Comparison of ENCODE assay signal across 1 cellular context in the genomic region with DNA sequence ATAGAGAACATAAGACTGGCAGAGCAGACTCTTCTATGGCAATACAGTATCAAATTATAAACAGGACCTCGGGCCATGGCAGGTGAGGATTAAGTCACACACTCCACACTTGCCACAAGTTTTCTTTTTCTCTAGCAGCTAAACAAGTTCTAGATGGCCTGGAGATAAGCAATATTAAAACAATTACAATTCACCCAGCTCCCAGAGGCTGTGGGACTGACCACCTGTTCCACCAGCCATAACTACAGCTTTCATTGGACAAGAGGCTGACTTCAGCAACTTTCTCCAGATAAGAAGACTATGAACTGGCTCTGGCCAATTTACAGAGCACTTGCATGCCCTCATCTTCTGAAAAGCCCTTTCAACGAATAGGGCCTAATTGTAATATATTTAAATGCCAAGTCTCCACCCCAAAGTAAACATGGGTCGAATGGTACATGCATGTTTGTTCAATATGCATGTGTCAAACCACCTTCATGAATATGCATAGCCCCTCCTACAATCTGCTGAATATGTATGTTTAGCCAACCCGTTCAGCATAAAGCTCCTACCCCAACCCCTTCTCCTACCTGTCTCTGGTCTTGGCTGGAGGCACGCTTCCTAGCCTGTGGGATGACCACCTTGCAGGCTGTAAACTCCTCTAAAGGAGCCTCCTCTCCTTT.
TF ChIP-seq lines count a peak whose summit lies in the region.

No MANE protein-coding gene starts in this region.

TF ChIP-seq in GM23338, 12 proteins besides CTCF, POLR2A, EP300 and RAD21 (continued from another document):
- TF ChIP-seq, protein P1, sequence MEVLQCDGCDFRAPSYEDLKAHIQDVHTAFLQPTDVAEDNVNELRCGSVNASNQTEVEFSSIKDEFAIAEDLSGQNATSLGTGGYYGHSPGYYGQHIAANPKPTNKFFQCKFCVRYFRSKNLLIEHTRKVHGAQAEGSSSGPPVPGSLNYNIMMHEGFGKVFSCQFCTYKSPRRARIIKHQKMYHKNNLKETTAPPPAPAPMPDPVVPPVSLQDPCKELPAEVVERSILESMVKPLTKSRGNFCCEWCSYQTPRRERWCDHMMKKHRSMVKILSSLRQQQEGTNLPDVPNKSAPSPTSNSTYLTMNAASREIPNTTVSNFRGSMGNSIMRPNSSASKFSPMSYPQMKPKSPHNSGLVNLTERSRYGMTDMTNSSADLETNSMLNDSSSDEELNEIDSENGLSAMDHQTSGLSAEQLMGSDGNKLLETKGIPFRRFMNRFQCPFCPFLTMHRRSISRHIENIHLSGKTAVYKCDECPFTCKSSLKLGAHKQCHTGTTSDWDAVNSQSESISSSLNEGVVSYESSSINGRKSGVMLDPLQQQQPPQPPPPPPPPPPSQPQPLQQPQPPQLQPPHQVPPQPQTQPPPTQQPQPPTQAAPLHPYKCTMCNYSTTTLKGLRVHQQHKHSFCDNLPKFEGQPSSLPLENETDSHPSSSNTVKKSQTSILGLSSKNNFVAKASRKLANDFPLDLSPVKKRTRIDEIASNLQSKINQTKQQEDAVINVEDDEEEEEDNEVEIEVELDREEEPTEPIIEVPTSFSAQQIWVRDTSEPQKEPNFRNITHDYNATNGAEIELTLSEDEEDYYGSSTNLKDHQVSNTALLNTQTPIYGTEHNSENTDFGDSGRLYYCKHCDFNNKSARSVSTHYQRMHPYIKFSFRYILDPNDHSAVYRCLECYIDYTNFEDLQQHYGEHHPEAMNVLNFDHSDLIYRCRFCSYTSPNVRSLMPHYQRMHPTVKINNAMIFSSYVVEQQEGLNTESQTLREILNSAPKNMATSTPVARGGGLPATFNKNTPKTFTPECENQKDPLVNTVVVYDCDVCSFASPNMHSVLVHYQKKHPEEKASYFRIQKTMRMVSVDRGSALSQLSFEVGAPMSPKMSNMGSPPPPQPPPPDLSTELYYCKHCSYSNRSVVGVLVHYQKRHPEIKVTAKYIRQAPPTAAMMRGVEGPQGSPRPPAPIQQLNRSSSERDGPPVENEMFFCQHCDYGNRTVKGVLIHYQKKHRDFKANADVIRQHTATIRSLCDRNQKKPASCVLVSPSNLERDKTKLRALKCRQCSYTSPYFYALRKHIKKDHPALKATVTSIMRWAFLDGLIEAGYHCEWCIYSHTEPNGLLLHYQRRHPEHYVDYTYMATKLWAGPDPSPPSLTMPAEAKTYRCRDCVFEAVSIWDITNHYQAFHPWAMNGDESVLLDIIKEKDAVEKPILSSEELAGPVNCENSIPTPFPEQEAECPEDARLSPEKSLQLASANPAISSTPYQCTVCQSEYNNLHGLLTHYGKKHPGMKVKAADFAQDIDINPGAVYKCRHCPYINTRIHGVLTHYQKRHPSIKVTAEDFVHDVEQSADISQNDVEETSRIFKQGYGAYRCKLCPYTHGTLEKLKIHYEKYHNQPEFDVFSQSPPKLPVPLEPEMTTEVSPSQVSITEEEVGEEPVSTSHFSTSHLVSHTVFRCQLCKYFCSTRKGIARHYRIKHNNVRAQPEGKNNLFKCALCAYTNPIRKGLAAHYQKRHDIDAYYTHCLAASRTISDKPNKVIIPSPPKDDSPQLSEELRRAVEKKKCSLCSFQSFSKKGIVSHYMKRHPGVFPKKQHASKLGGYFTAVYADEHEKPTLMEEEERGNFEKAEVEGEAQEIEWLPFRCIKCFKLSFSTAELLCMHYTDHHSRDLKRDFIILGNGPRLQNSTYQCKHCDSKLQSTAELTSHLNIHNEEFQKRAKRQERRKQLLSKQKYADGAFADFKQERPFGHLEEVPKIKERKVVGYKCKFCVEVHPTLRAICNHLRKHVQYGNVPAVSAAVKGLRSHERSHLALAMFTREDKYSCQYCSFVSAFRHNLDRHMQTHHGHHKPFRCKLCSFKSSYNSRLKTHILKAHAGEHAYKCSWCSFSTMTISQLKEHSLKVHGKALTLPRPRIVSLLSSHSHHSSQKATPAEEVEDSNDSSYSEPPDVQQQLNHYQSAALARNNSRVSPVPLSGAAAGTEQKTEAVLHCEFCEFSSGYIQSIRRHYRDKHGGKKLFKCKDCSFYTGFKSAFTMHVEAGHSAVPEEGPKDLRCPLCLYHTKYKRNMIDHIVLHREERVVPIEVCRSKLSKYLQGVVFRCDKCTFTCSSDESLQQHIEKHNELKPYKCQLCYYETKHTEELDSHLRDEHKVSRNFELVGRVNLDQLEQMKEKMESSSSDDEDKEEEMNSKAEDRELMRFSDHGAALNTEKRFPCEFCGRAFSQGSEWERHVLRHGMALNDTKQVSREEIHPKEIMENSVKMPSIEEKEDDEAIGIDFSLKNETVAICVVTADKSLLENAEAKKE (CRISPR knock-in tag; IDR thresholded peaks at IDR 0.05) = no peak
- no peak for TF ChIP-seq EZH2phosphoT487 (IDR thresholded peaks at IDR 0.05; ENCODE audit: unreplicated experiment)
- no peak for TF ChIP-seq EZH2 (IDR thresholded peaks at IDR 0.05; ENCODE audit: low read depth, unreplicated experiment)
- TF ChIP-seq ZNF114 (CRISPR knock-in tag; IDR thresholded peaks at IDR 0.05) = no peak
